1 cellular context compared by ENCODE assay signal in the genomic region with DNA sequence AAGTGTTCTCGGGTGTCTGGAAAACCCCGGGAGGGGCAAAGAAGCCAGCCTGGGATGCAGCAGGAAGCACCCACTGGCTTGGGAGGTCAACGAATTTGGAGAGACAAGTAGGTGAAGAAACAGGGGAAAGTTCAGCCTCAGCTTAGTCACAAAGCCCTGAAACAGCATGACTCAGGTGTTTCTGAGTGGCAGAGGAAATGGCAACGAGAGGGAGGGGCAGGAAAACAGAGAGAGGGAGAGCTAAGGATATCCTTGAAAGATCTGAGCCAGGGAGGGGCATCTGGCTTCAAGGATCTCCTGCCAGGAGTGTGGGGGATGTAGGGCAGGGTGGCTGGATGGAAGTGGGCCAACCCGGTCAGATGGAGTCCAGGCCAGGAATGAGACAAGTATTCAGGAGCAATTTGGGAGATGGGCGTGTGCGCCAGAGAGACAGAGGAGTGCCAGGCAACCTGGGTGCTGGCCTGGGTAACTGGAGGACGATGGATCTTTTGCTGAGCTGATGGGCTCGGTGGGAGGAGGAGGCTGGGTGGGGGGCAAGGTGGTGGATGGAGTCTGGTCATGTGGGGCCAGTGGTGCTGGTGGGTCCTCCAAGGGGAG.
TF ChIP-seq lines count a peak whose summit lies in the region.

No MANE protein-coding gene starts in this region.

TF ChIP-seq in SK-N-SH, 30 proteins besides CTCF, POLR2A, EP300 and RAD21 (continued from another document):
- TF ChIP-seq, protein P1, sequence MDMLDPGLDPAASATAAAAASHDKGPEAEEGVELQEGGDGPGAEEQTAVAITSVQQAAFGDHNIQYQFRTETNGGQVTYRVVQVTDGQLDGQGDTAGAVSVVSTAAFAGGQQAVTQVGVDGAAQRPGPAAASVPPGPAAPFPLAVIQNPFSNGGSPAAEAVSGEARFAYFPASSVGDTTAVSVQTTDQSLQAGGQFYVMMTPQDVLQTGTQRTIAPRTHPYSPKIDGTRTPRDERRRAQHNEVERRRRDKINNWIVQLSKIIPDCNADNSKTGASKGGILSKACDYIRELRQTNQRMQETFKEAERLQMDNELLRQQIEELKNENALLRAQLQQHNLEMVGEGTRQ (IDR thresholded peaks at IDR 0.05; ENCODE audit: borderline replicate concordance, low read depth, low read length), result no peak
- TF ChIP-seq GATA2 (CRISPR knock-in tag; IDR thresholded peaks at IDR 0.05), result no peak
- no peak; the same call in 1 of the 2 replicates for TF ChIP-seq SMC3 (IDR thresholded peaks at IDR 0.05; ENCODE audit: low read depth, low read length)
- TF ChIP-seq MEF2A (IDR thresholded peaks at IDR 0.05; ENCODE audit: borderline replicate concordance, low read depth), result no peak
- TF ChIP-seq YY1 (IDR thresholded peaks at IDR 0.05; ENCODE audit: low read depth), result no peak
- TF ChIP-seq, protein P2, sequence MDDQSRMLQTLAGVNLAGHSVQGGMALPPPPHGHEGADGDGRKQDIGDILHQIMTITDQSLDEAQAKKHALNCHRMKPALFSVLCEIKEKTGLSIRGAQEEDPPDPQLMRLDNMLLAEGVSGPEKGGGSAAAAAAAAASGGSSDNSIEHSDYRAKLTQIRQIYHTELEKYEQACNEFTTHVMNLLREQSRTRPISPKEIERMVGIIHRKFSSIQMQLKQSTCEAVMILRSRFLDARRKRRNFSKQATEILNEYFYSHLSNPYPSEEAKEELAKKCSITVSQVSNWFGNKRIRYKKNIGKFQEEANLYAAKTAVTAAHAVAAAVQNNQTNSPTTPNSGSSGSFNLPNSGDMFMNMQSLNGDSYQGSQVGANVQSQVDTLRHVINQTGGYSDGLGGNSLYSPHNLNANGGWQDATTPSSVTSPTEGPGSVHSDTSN (IDR thresholded peaks at IDR 0.05), result peak; percentile 93
- TF ChIP-seq, protein P3, sequence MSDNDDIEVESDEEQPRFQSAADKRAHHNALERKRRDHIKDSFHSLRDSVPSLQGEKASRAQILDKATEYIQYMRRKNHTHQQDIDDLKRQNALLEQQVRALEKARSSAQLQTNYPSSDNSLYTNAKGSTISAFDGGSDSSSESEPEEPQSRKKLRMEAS (IDR thresholded peaks at IDR 0.05; ENCODE audit: low read depth), result peak; percentile 92
- peak; percentile 97 for TF ChIP-seq TCF12 (IDR thresholded peaks at IDR 0.05)
- TF ChIP-seq JUND (IDR thresholded peaks at IDR 0.05), result peak; percentile 78; the same call in 1 of the 2 replicates
- TF ChIP-seq, protein P4, sequence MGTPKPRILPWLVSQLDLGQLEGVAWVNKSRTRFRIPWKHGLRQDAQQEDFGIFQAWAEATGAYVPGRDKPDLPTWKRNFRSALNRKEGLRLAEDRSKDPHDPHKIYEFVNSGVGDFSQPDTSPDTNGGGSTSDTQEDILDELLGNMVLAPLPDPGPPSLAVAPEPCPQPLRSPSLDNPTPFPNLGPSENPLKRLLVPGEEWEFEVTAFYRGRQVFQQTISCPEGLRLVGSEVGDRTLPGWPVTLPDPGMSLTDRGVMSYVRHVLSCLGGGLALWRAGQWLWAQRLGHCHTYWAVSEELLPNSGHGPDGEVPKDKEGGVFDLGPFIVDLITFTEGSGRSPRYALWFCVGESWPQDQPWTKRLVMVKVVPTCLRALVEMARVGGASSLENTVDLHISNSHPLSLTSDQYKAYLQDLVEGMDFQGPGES (IDR thresholded peaks at IDR 0.05; ENCODE audit: low read depth, low read length), result no peak
- no peak; the same call in 1 of the 2 replicates for TF ChIP-seq TAF1 (IDR thresholded peaks at IDR 0.05; ENCODE audit: borderline replicate concordance, low read depth, low read length)
- TF ChIP-seq CHD2 (IDR thresholded peaks at IDR 0.05; ENCODE audit: low read length, partially characterized antibody), result no peak
- TF ChIP-seq GABPA (IDR thresholded peaks at IDR 0.05; ENCODE audit: low read depth), result peak; percentile 64
- TF ChIP-seq, protein P5, sequence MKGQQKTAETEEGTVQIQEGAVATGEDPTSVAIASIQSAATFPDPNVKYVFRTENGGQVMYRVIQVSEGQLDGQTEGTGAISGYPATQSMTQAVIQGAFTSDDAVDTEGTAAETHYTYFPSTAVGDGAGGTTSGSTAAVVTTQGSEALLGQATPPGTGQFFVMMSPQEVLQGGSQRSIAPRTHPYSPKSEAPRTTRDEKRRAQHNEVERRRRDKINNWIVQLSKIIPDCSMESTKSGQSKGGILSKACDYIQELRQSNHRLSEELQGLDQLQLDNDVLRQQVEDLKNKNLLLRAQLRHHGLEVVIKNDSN (IDR thresholded peaks at IDR 0.05; ENCODE audit: borderline replicate concordance, low read depth), result no peak
- no peak for TF ChIP-seq EZH2phosphoT487 (IDR thresholded peaks at IDR 0.05; ENCODE audit: borderline replicate concordance, low read depth)
